In the genomic region with DNA sequence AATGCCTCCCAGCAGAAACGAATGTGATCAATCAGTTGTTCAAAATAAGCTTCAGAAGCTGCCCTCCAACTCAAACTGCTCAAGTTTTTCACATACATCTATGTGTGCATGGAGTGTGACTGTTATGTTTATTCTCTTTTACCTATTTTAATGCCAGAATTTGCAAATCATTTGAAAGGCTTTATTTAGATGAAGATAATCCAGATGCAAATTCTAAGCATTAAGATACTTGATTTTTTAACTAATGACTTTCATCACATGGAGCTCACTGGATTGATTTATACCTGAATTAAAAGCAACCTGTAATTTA, we compare ENCODE assay signal across 14 cellular contexts.
"Had no signal": no experiment of that assay in that cellular context is flagged by ENCODE, and none has a peak within 500 bp of the region (broad histone marks: within the 10 kb centered on the region; RNA-seq: fewer than 3 reads in every experiment).

No MANE protein-coding gene starts in this region.

- ATAC-seq: activated CD8-positive, alpha-beta T cell treated with anti-CD3 and anti-CD28 coated beads, Interleukin-2, amount 10 ng/mL, durations not matched to agents 7 days and 5 days; naive thymus-derived CD4-positive, alpha-beta T cell; stimulated activated effector memory CD8-positive, alpha-beta T cell treated with anti-CD3 and anti-CD28 coated beads, Interleukin-12 subunit alpha, Interleukin-12 subunit beta, amount 100 ng/mL, for 72 hours had no signal

- H3K27me3 ChIP-seq: colonic mucosa, thyroid gland had no signal

- DNase-seq: activated B cell treated with CpG ODN at 0.5 μM for 24 hours; activated CD4-positive, alpha-beta T cell treated with anti-CD3 and anti-CD28 coated beads, Interleukin-2, amount 10 ng/mL, durations not matched to agents 24 days and 14 days; activated CD8-positive, alpha-beta memory T cell treated with anti-CD3 and anti-CD28 coated beads, Interleukin-2, amount 50 U/mL, for 4 hours; activated CD8-positive, alpha-beta T cell treated with anti-CD3 and anti-CD28 coated beads, Interleukin-2, amount 10 ng/mL, durations not matched to agents 7 days and 5 days; activated gamma-delta T cell; activated naive CD8-positive, alpha-beta T cell treated with anti-CD3 and anti-CD28 coated beads for 36 hours; activated T-cell treated with anti-CD3 and anti-CD28 coated beads, Interleukin-2, amount 50 U/mL, for 48 hours; colonic mucosa; naive thymus-derived CD4-positive, alpha-beta T cell; stimulated activated CD4-positive, alpha-beta T cell treated with anti-CD3 and anti-CD28 coated beads, Interleukin-12 subunit alpha, Interleukin-12 subunit beta, amount 100 ng/mL, for 4 hours; stimulated activated CD4-positive, alpha-beta T cell treated with anti-CD3 and anti-CD28 coated beads, Interleukin-2, amount 100 ng/mL, for 24 hours; thyroid gland had no signal

- H3K27ac ChIP-seq: body of pancreas, colonic mucosa, thyroid gland had no signal

- H3K36me3 Mint-ChIP-seq: activated naive CD8-positive, alpha-beta T cell treated with anti-CD3 and anti-CD28 coated beads for 36 hours; naive thymus-derived CD4-positive, alpha-beta T cell; stimulated activated effector memory CD8-positive, alpha-beta T cell treated with anti-CD3 and anti-CD28 coated beads, Interleukin-12 subunit alpha, Interleukin-12 subunit beta, amount 100 ng/mL, for 72 hours had no signal

- H3K36me3 ChIP-seq: colonic mucosa, thyroid gland had no signal

- H3K9me3 Mint-ChIP-seq: activated B cell treated with CpG ODN at 0.5 μM for 24 hours; activated CD4-positive, alpha-beta T cell treated with anti-CD3 and anti-CD28 coated beads, Interleukin-2, amount 10 ng/mL, durations not matched to agents 24 days and 14 days; activated naive CD8-positive, alpha-beta T cell treated with anti-CD3 and anti-CD28 coated beads for 36 hours; stimulated activated effector memory CD8-positive, alpha-beta T cell treated with anti-CD3 and anti-CD28 coated beads, Interleukin-12 subunit alpha, Interleukin-12 subunit beta, amount 100 ng/mL, for 72 hours had no signal

- H3K27ac Mint-ChIP-seq: activated B cell treated with CpG ODN at 0.5 μM for 24 hours; activated CD4-positive, alpha-beta T cell treated with anti-CD3 and anti-CD28 coated beads, Interleukin-2, amount 10 ng/mL, durations not matched to agents 24 days and 14 days; activated CD8-positive, alpha-beta T cell treated with anti-CD3 and anti-CD28 coated beads, Interleukin-2, amount 10 ng/mL, durations not matched to agents 7 days and 5 days; activated naive CD8-positive, alpha-beta T cell treated with anti-CD3 and anti-CD28 coated beads for 36 hours; naive thymus-derived CD4-positive, alpha-beta T cell; stimulated activated effector memory CD8-positive, alpha-beta T cell treated with anti-CD3 and anti-CD28 coated beads, Interleukin-12 subunit alpha, Interleukin-12 subunit beta, amount 100 ng/mL, for 72 hours had no signal

- H3K4me1 Mint-ChIP-seq: activated CD4-positive, alpha-beta T cell treated with anti-CD3 and anti-CD28 coated beads, Interleukin-2, amount 10 ng/mL, durations not matched to agents 24 days and 14 days; activated naive CD8-positive, alpha-beta T cell treated with anti-CD3 and anti-CD28 coated beads for 36 hours; naive thymus-derived CD4-positive, alpha-beta T cell; stimulated activated effector memory CD8-positive, alpha-beta T cell treated with anti-CD3 and anti-CD28 coated beads, Interleukin-12 subunit alpha, Interleukin-12 subunit beta, amount 100 ng/mL, for 72 hours had no signal

- H3K4me1 ChIP-seq: colonic mucosa, thyroid gland had no signal

- H3K4me3 ChIP-seq: body of pancreas, colonic mucosa, thyroid gland had no signal

- H3K9me3 ChIP-seq: body of pancreas, colonic mucosa, thyroid gland had no signal

- H3K4me3 Mint-ChIP-seq: activated B cell treated with CpG ODN at 0.5 μM for 24 hours; activated CD4-positive, alpha-beta T cell treated with anti-CD3 and anti-CD28 coated beads, Interleukin-2, amount 10 ng/mL, durations not matched to agents 24 days and 14 days; activated CD8-positive, alpha-beta T cell treated with anti-CD3 and anti-CD28 coated beads, Interleukin-2, amount 10 ng/mL, durations not matched to agents 7 days and 5 days; activated naive CD8-positive, alpha-beta T cell treated with anti-CD3 and anti-CD28 coated beads for 36 hours; naive thymus-derived CD4-positive, alpha-beta T cell; stimulated activated effector memory CD8-positive, alpha-beta T cell treated with anti-CD3 and anti-CD28 coated beads, Interleukin-12 subunit alpha, Interleukin-12 subunit beta, amount 100 ng/mL, for 72 hours had no signal

- H3K27me3 Mint-ChIP-seq: activated CD4-positive, alpha-beta T cell treated with anti-CD3 and anti-CD28 coated beads, Interleukin-2, amount 10 ng/mL, durations not matched to agents 24 days and 14 days had no signal
